Comparison of ENCODE assay signal across 8 cellular contexts in the genomic region with DNA sequence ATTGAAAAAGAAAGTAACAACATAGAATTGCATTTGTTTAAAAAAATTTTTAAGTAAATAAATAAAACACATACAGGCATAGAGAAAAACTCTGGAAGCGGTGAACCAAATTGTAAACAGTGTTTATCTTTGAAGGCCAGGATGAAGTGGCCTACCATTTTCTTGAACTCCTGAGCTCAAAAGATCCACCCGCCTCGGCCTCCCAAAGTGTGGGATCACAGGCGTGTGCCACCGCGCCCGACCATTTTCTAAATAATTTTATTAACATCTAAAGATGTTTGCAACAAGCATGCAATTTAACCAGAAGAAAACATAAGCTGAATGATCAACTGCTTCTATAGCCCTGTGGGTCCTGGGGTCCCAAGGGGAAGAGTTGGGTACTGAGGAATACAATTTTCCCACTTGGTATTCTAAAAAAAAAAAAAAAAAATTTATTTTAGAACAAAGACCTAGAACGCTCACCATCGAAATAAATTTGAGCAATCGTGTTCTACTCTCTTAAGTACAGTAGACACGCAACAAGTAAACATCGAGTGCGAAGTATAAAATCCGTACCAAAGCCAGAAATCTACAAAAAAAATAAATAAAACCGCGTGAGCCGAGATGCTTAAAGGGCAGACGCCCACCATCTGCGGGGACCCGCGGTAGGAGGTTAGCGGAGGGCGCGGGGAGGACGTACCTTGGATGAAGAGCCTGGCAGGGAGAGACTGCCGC. TPM values are rescaled to one million over a fixed set of nuclear protein-coding genes. Genes with fewer than 3 reads are reported as not detected.
DNase-seq lines count a peak whose midpoint lies in the region; ATAC-seq, FAIRE-seq and TF ChIP-seq lines count a peak whose summit lies in the region.

No MANE protein-coding gene starts in this region.

- peak overlapping the region; percentile 86 for H3K4me3 ChIP-seq in astrocyte (ENCODE audit: insufficient read depth, low read depth, low read length)
- H3K4me3 ChIP-seq in subcutaneous abdominal adipose tissue (ENCODE audit: low read depth in 1 of 5, low read length in 5 of 5), result peak overlapping the region; percentile 73 to 95 (median 86)

- FAIRE-seq in astrocyte (lab: Jason Lieb, UNC), result no peak

- H3K9ac ChIP-seq in astrocyte (ENCODE audit: low read length), result peak overlapping the region; percentile 88
- peak overlapping the region; percentile 79 to 95 (median 92) for H3K9ac ChIP-seq in subcutaneous abdominal adipose tissue (ENCODE audit: low read length in 5 of 5)

- no peaks in the 10 kb centered on the region for H4K20me1 ChIP-seq in astrocyte (ENCODE audit: insufficient read depth, low read length)

- H3K4me1 Mint-ChIP-seq in astrocyte (ENCODE audit: low read depth, unreplicated experiment), result peaks cover 15% of the 10 kb centered on the region

- H3K4me1 ChIP-seq in astrocyte (ENCODE audit: insufficient read depth, low read length), result peaks cover 9% of the 10 kb centered on the region
- H3K4me1 ChIP-seq in subcutaneous abdominal adipose tissue (ENCODE audit: control insufficient read depth in 5 of 5, insufficient read depth in 5 of 5, low read length in 5 of 5), result peaks cover 0 to 54% (median 43%) of the 10 kb centered on the region in 5 donors

- H3K27ac Mint-ChIP-seq in astrocyte (ENCODE audit: unreplicated experiment), result peak overlapping the region; percentile 88

- no peaks in the 10 kb centered on the region for H3K9me3 Mint-ChIP-seq in astrocyte (ENCODE audit: unreplicated experiment)

- no peaks in the 10 kb centered on the region for H3K27me3 ChIP-seq in astrocyte (ENCODE audit: insufficient read depth, low read length)
- H3K27me3 ChIP-seq in subcutaneous abdominal adipose tissue (ENCODE audit: control insufficient read depth in 5 of 5, insufficient read depth in 4 of 5, low read length in 5 of 5), result no peaks in the 10 kb centered on the region

- peak overlapping the region; percentile 90 for H3K4me2 ChIP-seq in astrocyte (ENCODE audit: low read length)

- peak overlapping the region; percentile 94 for H3K4me3 Mint-ChIP-seq in astrocyte (ENCODE audit: unreplicated experiment)

- no peak for ATAC-seq in GM18858 (IDR thresholded peaks at IDR 0.05; ENCODE audit: unreplicated experiment)

- peak overlapping the region; percentile 84 for H3K27ac ChIP-seq in astrocyte (ENCODE audit: low read depth, low read length)
- peak overlapping the region; percentile 93 for H3K27ac ChIP-seq in subcutaneous abdominal adipose tissue (ENCODE audit: low read depth, low read length)

- H3K36me3 Mint-ChIP-seq in astrocyte (ENCODE audit: low read depth, unreplicated experiment), result no peaks in the 10 kb centered on the region

- peak overlapping the region; percentile 94 for H2AFZ ChIP-seq in astrocyte (ENCODE audit: low read depth, low read length)

- TF ChIP-seq CTCF in astrocyte (IDR thresholded peaks at IDR 0.05; ENCODE audit: insufficient read depth, low read depth, low read length), result no peak

- no peaks in the 10 kb centered on the region for H3K27me3 Mint-ChIP-seq in astrocyte (ENCODE audit: low read depth, unreplicated experiment)

- DNase-seq in ELR (ENCODE audit: low read depth) (peak; percentile 50), NCI-H1092 treated with DMSO at 0.1 percent for 48 hours (lab: John Stamatoyannopoulos, UW) (peak; percentile 61), astrocyte (ENCODE audit: low read depth) (peak; percentile 6), left kidney (ENCODE audit: low read depth, low spot score) (peak; percentile 63), medulla oblongata (ENCODE audit: extremely low spot score) (no peak), GM19238 (ENCODE audit: insufficient read length, low spot score) (no peak)

- peaks cover 55% of the 10 kb centered on the region for H3K79me2 ChIP-seq in astrocyte (ENCODE audit: insufficient read depth, low read length)

- no peaks in the 10 kb centered on the region for H3K9me3 ChIP-seq in astrocyte (ENCODE audit: insufficient read depth, low read depth, low read length)
- H3K9me3 ChIP-seq in subcutaneous abdominal adipose tissue (ENCODE audit: control insufficient read depth in 5 of 5, low read length in 5 of 5), result peaks cover 0 to under 1% (median 0%) of the 10 kb centered on the region in 5 donors

- H3K36me3 ChIP-seq in astrocyte (ENCODE audit: insufficient read depth, low read length) (no peaks in the 10 kb centered on the region), subcutaneous abdominal adipose tissue (ENCODE audit: control insufficient read depth in 5 of 5, insufficient read depth in 5 of 5, low read length in 5 of 5) (no peaks in the 10 kb centered on the region)

RNA-seq across cellular contexts. Expression of gene MIS18BP1, which starts 0.5 kb away (rescaled TPM):
- 7.0 and 9.8 TPM in 2 replicates for total RNA-seq in astrocyte

Comparison
In these comparisons a context has a peak if more than half of its experiments do, and no peak if none do; other contexts are left out.
1. DNase-seq: peak in ELR (single experiment), NCI-H1092 treated with DMSO at 0.1 percent for 48 hours (single experiment), astrocyte (single experiment) and left kidney (single experiment); none in medulla oblongata (single experiment) and GM19238 (single experiment).